Comparison of ENCODE assay signal across 29 cellular contexts in genomic region chr6:107021786-107022185, GRCh38. TPM values are rescaled to one million over a fixed set of nuclear protein-coding genes. Genes with fewer than 3 reads are reported as not detected.
A peak's percentile ranks its signal among the peaks of the same experiment; 100 is the strongest.
DNase-seq lines count a peak whose midpoint lies in the region; ATAC-seq and TF ChIP-seq lines count a peak whose summit lies in the region.
"Had no signal": no experiment of that assay in that cellular context is flagged by ENCODE, and none has a peak within 500 bp of the region (broad histone marks: within the 10 kb centered on the region; RNA-seq: fewer than 3 reads in every experiment).

No MANE protein-coding gene starts in this region.

- no peak overlapping the region for H3K4me3 Mint-ChIP-seq in CD8-positive, alpha-beta memory T cell
- no peak overlapping the region for H3K4me3 Mint-ChIP-seq in activated T-helper 1 cell treated with anti-CD3 and anti-CD28 coated beads, Interleukin-12 subunit alpha, Interleukin-12 subunit beta, Interleukin-2, Interleukin-4 antibody, amounts not matched to agents 30 ng/mL and 10 ng/mL and 1 ng/mL, durations not matched to agents 14 hours and 24 hours and 36 hours
- H3K4me3 Mint-ChIP-seq: activated CD8-positive, alpha-beta T cell treated with anti-CD3 and anti-CD28 coated beads, Interleukin-2, amount 10 ng/mL, durations not matched to agents 7 days and 5 days; activated naive CD4-positive, alpha-beta T cell treated with anti-CD3 and anti-CD28 coated beads, Interleukin-2, amount 50 U/mL, for 24 hours; memory B cell; neural progenitor cell; stimulated activated naive CD8-positive, alpha-beta T cell treated with anti-CD3 and anti-CD28 coated beads, Interleukin-15, Interleukin-2, amounts not matched to agents 100 ng/mL and 50 ng/mL, for 24 hours had no signal

- CTCF ChIA-PET in RWPE1 (lab: Yijun Ruan, JAX) = no interaction called here
- CTCF ChIA-PET in CD8-positive, alpha-beta memory T cell (lab: Charles Lee) = no interaction called here

- no peaks in the 10 kb centered on the region for H3K36me3 ChIP-seq in spleen
- no peaks in the 10 kb centered on the region for H3K36me3 ChIP-seq in CD8-positive, alpha-beta memory T cell (ENCODE audit: insufficient read depth, low read length)
- H3K36me3 ChIP-seq: breast epithelium, neural progenitor cell, right lobe of liver, uterus had no signal

- ATAC-seq in foreskin keratinocyte (peak; percentile 43), GM21515 (IDR thresholded peaks at IDR 0.05; ENCODE audit: unreplicated experiment) (no peak)
- ATAC-seq: activated CD8-positive, alpha-beta T cell treated with anti-CD3 and anti-CD28 coated beads, Interleukin-2, amount 10 ng/mL, durations not matched to agents 7 days and 5 days; left colon; right lobe of liver had no signal

- peaks cover 0 to 2% (median 0%) of the 10 kb centered on the region in 3 donors for H3K36me3 Mint-ChIP-seq in CD8-positive, alpha-beta memory T cell
- H3K36me3 Mint-ChIP-seq in activated T-helper 1 cell treated with anti-CD3 and anti-CD28 coated beads, Interleukin-12 subunit alpha, Interleukin-12 subunit beta, Interleukin-2, Interleukin-4 antibody, amounts not matched to agents 30 ng/mL and 10 ng/mL and 1 ng/mL, durations not matched to agents 14 hours and 24 hours and 36 hours (ENCODE audit: low read depth) = no peaks in the 10 kb centered on the region
- H3K36me3 Mint-ChIP-seq: activated naive CD4-positive, alpha-beta T cell treated with anti-CD3 and anti-CD28 coated beads, Interleukin-2, amount 50 U/mL, for 24 hours; CD4-positive, CD25-positive, alpha-beta regulatory T cell; memory B cell; neural progenitor cell had no signal

- TF ChIP-seq POLR2A in spleen (IDR thresholded peaks at IDR 0.05) = no peak

- POLR2A ChIA-PET in RWPE1 (lab: Yijun Ruan, JAX; ENCODE audit: low non-redundant PET) = no interaction called here
- POLR2A ChIA-PET in CD8-positive, alpha-beta memory T cell (lab: Charles Lee) = no interaction called here

- no peaks in the 10 kb centered on the region for H3K9me3 Mint-ChIP-seq in CD8-positive, alpha-beta memory T cell
- no peaks in the 10 kb centered on the region for H3K9me3 Mint-ChIP-seq in activated T-helper 1 cell treated with anti-CD3 and anti-CD28 coated beads, Interleukin-12 subunit alpha, Interleukin-12 subunit beta, Interleukin-2, Interleukin-4 antibody, amounts not matched to agents 30 ng/mL and 10 ng/mL and 1 ng/mL, durations not matched to agents 14 hours and 24 hours and 36 hours
- H3K9me3 Mint-ChIP-seq: activated naive CD4-positive, alpha-beta T cell treated with anti-CD3 and anti-CD28 coated beads, Interleukin-2, amount 50 U/mL, for 24 hours; CD4-positive, CD25-positive, alpha-beta regulatory T cell; memory B cell; stimulated activated naive CD8-positive, alpha-beta T cell treated with anti-CD3 and anti-CD28 coated beads, Interleukin-15, Interleukin-2, amounts not matched to agents 100 ng/mL and 50 ng/mL, for 24 hours had no signal

- peaks cover 0 to under 1% (median 0%) of the 10 kb centered on the region in 3 donors for H3K4me1 Mint-ChIP-seq in CD8-positive, alpha-beta memory T cell
- no peaks in the 10 kb centered on the region for H3K4me1 Mint-ChIP-seq in activated T-helper 1 cell treated with anti-CD3 and anti-CD28 coated beads, Interleukin-12 subunit alpha, Interleukin-12 subunit beta, Interleukin-2, Interleukin-4 antibody, amounts not matched to agents 30 ng/mL and 10 ng/mL and 1 ng/mL, durations not matched to agents 14 hours and 24 hours and 36 hours (ENCODE audit: low read depth)
- H3K4me1 Mint-ChIP-seq: activated naive CD4-positive, alpha-beta T cell treated with anti-CD3 and anti-CD28 coated beads, Interleukin-2, amount 50 U/mL, for 24 hours; neural progenitor cell had no signal

- H3K9me3 ChIP-seq in spleen = no peaks in the 10 kb centered on the region
- H3K9me3 ChIP-seq in CD8-positive, alpha-beta memory T cell (ENCODE audit: low read length) = no peaks in the 10 kb centered on the region
- H3K9me3 ChIP-seq: breast epithelium, right lobe of liver, testis, uterus had no signal

- DNase-seq in NOMO-1 treated with DMSO at 0.1 percent for 48 hours (lab: John Stamatoyannopoulos, UW; ENCODE audit: unreplicated experiment) = peak; percentile 2
- no peak for DNase-seq in NOMO-1 treated with dmso at 0.1 percent for 144 hours (lab: John Stamatoyannopoulos, UW; ENCODE audit: unreplicated experiment)
- peak; percentile 49 for DNase-seq in RWPE1 (ENCODE audit: low spot score)
- peak in 1 of 2 donors; percentile 48 for DNase-seq in foreskin keratinocyte
- DNase-seq in spleen = no peak
- no peak for DNase-seq in CD8-positive, alpha-beta memory T cell
- DNase-seq in activated T-helper 1 cell treated with anti-CD3 and anti-CD28 coated beads, Interleukin-12 subunit alpha, Interleukin-12 subunit beta, Interleukin-2, Interleukin-4 antibody, amounts not matched to agents 30 ng/mL and 10 ng/mL and 1 ng/mL, durations not matched to agents 14 hours and 24 hours and 36 hours (ENCODE audit: low spot score) = no peak
- DNase-seq: 8988T; activated CD8-positive, alpha-beta T cell treated with anti-CD3 and anti-CD28 coated beads, Interleukin-2, amount 10 ng/mL, durations not matched to agents 7 days and 5 days; CD4-positive, CD25-positive, alpha-beta regulatory T cell; hippocampal formation; left colon; NCI-H1436 treated with DMSO at 0.1 percent for 48 hours; NCI-H2081 treated with DMSO at 0.1 percent for 48 hours; NCI-H226; NCI-H774; right lobe of liver; stimulated activated CD8-positive, alpha-beta memory T cell treated with anti-CD3 and anti-CD28 coated beads, Interleukin-4, amount 100 ng/mL, for 48 hours; SW 1271; testis; uterus had no signal

- TF ChIP-seq CTCF in RWPE1 (conservative IDR thresholded peaks at IDR 0.05; ENCODE audit: low read depth) = no peak
- TF ChIP-seq CTCF in foreskin keratinocyte (conservative IDR thresholded peaks at IDR 0.05) = no peak
- no peak for TF ChIP-seq CTCF in spleen (IDR thresholded peaks at IDR 0.05 in 8 of 11, conservative IDR thresholded peaks at IDR 0.05 in 3 of 11)

- intact Hi-C loops in spleen (cut with DNase I; ENCODE audit: low total_unique reads) = no loop called here
- intact Hi-C loops in activated T-helper 1 cell treated with anti-CD3 and anti-CD28 coated beads, Interleukin-12 subunit alpha, Interleukin-12 subunit beta, Interleukin-2, Interleukin-4 antibody, amounts not matched to agents 30 ng/mL and 10 ng/mL and 1 ng/mL, durations not matched to agents 14 hours and 24 hours and 36 hours (cut with micrococcal nuclease) = no loop called here

- H3K27ac ChIP-seq in RWPE1 = no peak overlapping the region
- H3K27ac ChIP-seq in foreskin keratinocyte = no peak overlapping the region
- peak overlapping the region in 6 of 8 donors; percentile 31 to 55 (median 42) for H3K27ac ChIP-seq in spleen
- H3K27ac ChIP-seq in CD8-positive, alpha-beta memory T cell (ENCODE audit: low read depth, low read length) = no peak overlapping the region
- H3K27ac ChIP-seq: breast epithelium, HL-60, neural progenitor cell, right lobe of liver, testis, uterus had no signal

- H3K27me3 ChIP-seq in foreskin keratinocyte (no peaks in the 10 kb centered on the region), spleen (replicated peaks in 1 of 7) (no peaks in the 10 kb centered on the region)
- no peaks in the 10 kb centered on the region for H3K27me3 ChIP-seq in CD8-positive, alpha-beta memory T cell (ENCODE audit: insufficient read depth, low read length, poor library complexity, severe bottlenecking)
- H3K27me3 ChIP-seq: breast epithelium, neural progenitor cell, right lobe of liver, testis, uterus had no signal

- H3K4me3 ChIP-seq in spleen = no peak overlapping the region
- H3K4me3 ChIP-seq in CD8-positive, alpha-beta memory T cell (ENCODE audit: low read length) = no peak overlapping the region
- H3K4me3 ChIP-seq: breast epithelium, neural progenitor cell, right lobe of liver, testis, uterus had no signal

- H3K27me3 Mint-ChIP-seq in CD8-positive, alpha-beta memory T cell = peaks cover 2 to 3% of the 10 kb centered on the region in 2 donors
- no peaks in the 10 kb centered on the region for H3K27me3 Mint-ChIP-seq in activated T-helper 1 cell treated with anti-CD3 and anti-CD28 coated beads, Interleukin-12 subunit alpha, Interleukin-12 subunit beta, Interleukin-2, Interleukin-4 antibody, amounts not matched to agents 30 ng/mL and 10 ng/mL and 1 ng/mL, durations not matched to agents 14 hours and 24 hours and 36 hours (ENCODE audit: insufficient read depth)
- H3K27me3 Mint-ChIP-seq: activated naive CD4-positive, alpha-beta T cell treated with anti-CD3 and anti-CD28 coated beads, Interleukin-2, amount 50 U/mL, for 24 hours; memory B cell; progenitor cell of endocrine pancreas; stimulated activated naive CD8-positive, alpha-beta T cell treated with anti-CD3 and anti-CD28 coated beads, Interleukin-15, Interleukin-2, amounts not matched to agents 100 ng/mL and 50 ng/mL, for 24 hours had no signal

- peaks cover 10% of the 10 kb centered on the region for H3K4me1 ChIP-seq in foreskin keratinocyte
- H3K4me1 ChIP-seq in spleen = peaks cover 0 to 15% (median 9%) of the 10 kb centered on the region in 6 donors
- H3K4me1 ChIP-seq in CD8-positive, alpha-beta memory T cell (ENCODE audit: insufficient read depth, low read length) = no peaks in the 10 kb centered on the region
- H3K4me1 ChIP-seq: breast epithelium, neural progenitor cell, right lobe of liver, testis, uterus had no signal

- no peak overlapping the region for H3K27ac Mint-ChIP-seq in CD8-positive, alpha-beta memory T cell
- H3K27ac Mint-ChIP-seq in activated T-helper 1 cell treated with anti-CD3 and anti-CD28 coated beads, Interleukin-12 subunit alpha, Interleukin-12 subunit beta, Interleukin-2, Interleukin-4 antibody, amounts not matched to agents 30 ng/mL and 10 ng/mL and 1 ng/mL, durations not matched to agents 14 hours and 24 hours and 36 hours = no peak overlapping the region
- H3K27ac Mint-ChIP-seq: activated CD8-positive, alpha-beta T cell treated with anti-CD3 and anti-CD28 coated beads, Interleukin-2, amount 10 ng/mL, durations not matched to agents 7 days and 5 days; activated naive CD4-positive, alpha-beta T cell treated with anti-CD3 and anti-CD28 coated beads, Interleukin-2, amount 50 U/mL, for 24 hours; memory B cell; neural progenitor cell; progenitor cell of endocrine pancreas; stimulated activated naive CD8-positive, alpha-beta T cell treated with anti-CD3 and anti-CD28 coated beads, Interleukin-15, Interleukin-2, amounts not matched to agents 100 ng/mL and 50 ng/mL, for 24 hours had no signal

RNA-seq across cellular contexts. Expression of gene MTRES1, which starts 6.2 kb away (rescaled TPM):
- total RNA-seq in foreskin keratinocyte (18.9 and 19.3 TPM in 2 replicates), spleen (10 to 100 TPM in 5 of 7 donors, 1 to 10 TPM in 2; 9.4 to 25.3 (median 14.1) TPM)
- polyA plus RNA-seq in foreskin keratinocyte (23.6 and 24.6 TPM in 2 replicates), spleen (10 to 100 TPM; 20.2 to 27.8 (median 22.8) TPM)
- 10 to 100 TPM; 17.5 to 21.4 TPM for total RNA-seq in CD8-positive, alpha-beta memory T cell
- 19.2 TPM for polyA plus RNA-seq in CD8-positive, alpha-beta memory T cell
- 16.5 and 17.1 TPM in 2 replicates for total RNA-seq in activated T-helper 1 cell treated with anti-CD3 and anti-CD28 coated beads, Interleukin-12 subunit alpha, Interleukin-12 subunit beta, Interleukin-2, Interleukin-4 antibody, amounts not matched to agents 30 ng/mL and 10 ng/mL and 1 ng/mL, durations not matched to agents 14 hours and 24 hours and 36 hours

RNA-seq across cellular contexts. Expression of gene CD24, which starts 47.3 kb away (rescaled TPM):
- 251 and 321 TPM in 2 replicates for total RNA-seq in foreskin keratinocyte
- polyA plus RNA-seq in foreskin keratinocyte = 192 and 206 TPM in 2 replicates
- 100 to 1,000 TPM in 1 of 7 donors, 10 to 100 TPM in 6; 28.3 to 100 (median 37.1) TPM for total RNA-seq in spleen
- polyA plus RNA-seq in spleen = 100 to 1,000 TPM in 2 of 3 donors, 10 to 100 TPM in 1; 89.3 to 119 (median 119) TPM
- total RNA-seq in CD8-positive, alpha-beta memory T cell = not detected
- not detected for polyA plus RNA-seq in CD8-positive, alpha-beta memory T cell
- total RNA-seq in activated T-helper 1 cell treated with anti-CD3 and anti-CD28 coated beads, Interleukin-12 subunit alpha, Interleukin-12 subunit beta, Interleukin-2, Interleukin-4 antibody, amounts not matched to agents 30 ng/mL and 10 ng/mL and 1 ng/mL, durations not matched to agents 14 hours and 24 hours and 36 hours = 0.56 and 0.65 TPM in 2 replicates
- total RNA-seq: activated CD8-positive, alpha-beta T cell treated with anti-CD3 and anti-CD28 coated beads, Interleukin-2, amount 10 ng/mL, durations not matched to agents 7 days and 5 days had no signal

Comparison
In these comparisons a context has a peak if more than half of its experiments do, and no peak if none do; other contexts are left out.
1. DNase-seq: peak in NOMO-1 treated with DMSO at 0.1 percent for 48 hours (single experiment) and RWPE1 (single experiment); none in NOMO-1 treated with dmso at 0.1 percent for 144 hours (single experiment), spleen (single experiment), CD8-positive, alpha-beta memory T cell (0 of 5) and activated T-helper 1 cell treated with anti-CD3 and anti-CD28 coated beads, Interleukin-12 subunit alpha, Interleukin-12 subunit beta, Interleukin-2, Interleukin-4 antibody, amounts not matched to agents 30 ng/mL and 10 ng/mL and 1 ng/mL, durations not matched to agents 14 hours and 24 hours and 36 hours (single experiment).
2. H3K27ac ChIP-seq: peak in spleen (6 of 8); none in RWPE1 (single experiment), foreskin keratinocyte (single experiment) and CD8-positive, alpha-beta memory T cell (single experiment).
3. RNA of gene CD24, which starts 47.3 kb away (total RNA-seq): 251 to 321 TPM in foreskin keratinocyte and 28.3 to 100 TPM in spleen; 0.56 to 0.65 TPM in activated T-helper 1 cell treated with anti-CD3 and anti-CD28 coated beads, Interleukin-12 subunit alpha, Interleukin-12 subunit beta, Interleukin-2, Interleukin-4 antibody, amounts not matched to agents 30 ng/mL and 10 ng/mL and 1 ng/mL, durations not matched to agents 14 hours and 24 hours and 36 hours and not detected in CD8-positive, alpha-beta memory T cell; every median in the first group is over 10 times any median in the second.